8 cellular contexts compared by ENCODE assay signal in genomic region chr14:22836301-22837058, GRCh38.
A peak's percentile ranks its signal among the peaks of the same experiment; 100 is the strongest.
DNase-seq lines count a peak whose midpoint lies in the region; ATAC-seq lines count a peak whose summit lies in the region.

TSS of gene MMP14 (plus strand) at chr14:22836585. CDS start at chr14:22836818, 233 bp downstream.

- H3K4me3 Mint-ChIP-seq in stimulated activated naive B cell treated with anti-CD40 and anti-IgM and Interleukin-4, amounts not matched to agents 10 μg/mL and 1 μg/mL and 100 μg/mL, for 72 hours = peak within 1 kb of the TSS; percentile 96 to 99

- ATAC-seq in stimulated activated naive B cell treated with anti-CD40 and anti-IgM and Interleukin-4, amounts not matched to agents 10 μg/mL and 1 μg/mL and 100 μg/mL, for 72 hours (replicated peaks) = peak; percentile 18 to 28
- ATAC-seq in GM19395 (IDR thresholded peaks at IDR 0.05; ENCODE audit: unreplicated experiment) (no peak), GM18870 (IDR thresholded peaks at IDR 0.05; ENCODE audit: unreplicated experiment) (no peak)

- H3K27ac Mint-ChIP-seq in stimulated activated naive B cell treated with anti-CD40 and anti-IgM and Interleukin-4, amounts not matched to agents 10 μg/mL and 1 μg/mL and 100 μg/mL, for 72 hours = peak within 1 kb of the TSS; percentile 91

- H3K27me3 ChIP-seq in layer of hippocampus (ENCODE audit: control insufficient read depth, insufficient read depth, low read length) = no peaks in the 10 kb centered on the region

- H3K27ac ChIP-seq in cingulate gyrus (ENCODE audit: low read depth, low read length) (peak within 1 kb of the TSS; percentile 72), layer of hippocampus (ENCODE audit: low read depth, low read length) (peak within 1 kb of the TSS; percentile 86)

- peaks cover 9 to 20% of the 10 kb centered on the region in 2 donors for H3K27me3 Mint-ChIP-seq in stimulated activated naive B cell treated with anti-CD40 and anti-IgM and Interleukin-4, amounts not matched to agents 10 μg/mL and 1 μg/mL and 100 μg/mL, for 72 hours

- H3K4me1 Mint-ChIP-seq in stimulated activated naive B cell treated with anti-CD40 and anti-IgM and Interleukin-4, amounts not matched to agents 10 μg/mL and 1 μg/mL and 100 μg/mL, for 72 hours = peaks cover 18 to 36% of the 10 kb centered on the region in 2 donors

- H3K36me3 Mint-ChIP-seq in stimulated activated naive B cell treated with anti-CD40 and anti-IgM and Interleukin-4, amounts not matched to agents 10 μg/mL and 1 μg/mL and 100 μg/mL, for 72 hours = peaks cover 15 to 37% of the 10 kb centered on the region in 2 donors

- no peaks in the 10 kb centered on the region for H3K9me3 Mint-ChIP-seq in stimulated activated naive B cell treated with anti-CD40 and anti-IgM and Interleukin-4, amounts not matched to agents 10 μg/mL and 1 μg/mL and 100 μg/mL, for 72 hours

- DNase-seq in DMS114 treated with DMSO at 0.1 percent for 48 hours (lab: John Stamatoyannopoulos, UW; ENCODE audit: unreplicated experiment) (peak; percentile 31), NCI-H1105 (lab: John Stamatoyannopoulos, UW) (peak; percentile 49)
- no peak for DNase-seq in stimulated activated naive B cell treated with anti-CD40 and anti-IgM and Interleukin-4, amounts not matched to agents 10 μg/mL and 1 μg/mL and 100 μg/mL, for 72 hours
- DNase-seq in stimulated activated naive CD4-positive, alpha-beta T cell treated with Interleukin-2 at 50 U/mL for 16 hours (lab: John Stamatoyannopoulos, UW) = no peak

Comparison
In these comparisons a context has a peak if more than half of its experiments do, and no peak if none do; other contexts are left out.
1. DNase-seq: peak in DMS114 treated with DMSO at 0.1 percent for 48 hours (single experiment) and NCI-H1105 (single experiment); none in stimulated activated naive B cell treated with anti-CD40 and anti-IgM and Interleukin-4, amounts not matched to agents 10 μg/mL and 1 μg/mL and 100 μg/mL, for 72 hours (single experiment) and stimulated activated naive CD4-positive, alpha-beta T cell treated with Interleukin-2 at 50 U/mL for 16 hours (single experiment).
2. ATAC-seq: peak in stimulated activated naive B cell treated with anti-CD40 and anti-IgM and Interleukin-4, amounts not matched to agents 10 μg/mL and 1 μg/mL and 100 μg/mL, for 72 hours (2 of 2); none in GM19395 (single experiment) and GM18870 (single experiment).